In the genomic region with DNA sequence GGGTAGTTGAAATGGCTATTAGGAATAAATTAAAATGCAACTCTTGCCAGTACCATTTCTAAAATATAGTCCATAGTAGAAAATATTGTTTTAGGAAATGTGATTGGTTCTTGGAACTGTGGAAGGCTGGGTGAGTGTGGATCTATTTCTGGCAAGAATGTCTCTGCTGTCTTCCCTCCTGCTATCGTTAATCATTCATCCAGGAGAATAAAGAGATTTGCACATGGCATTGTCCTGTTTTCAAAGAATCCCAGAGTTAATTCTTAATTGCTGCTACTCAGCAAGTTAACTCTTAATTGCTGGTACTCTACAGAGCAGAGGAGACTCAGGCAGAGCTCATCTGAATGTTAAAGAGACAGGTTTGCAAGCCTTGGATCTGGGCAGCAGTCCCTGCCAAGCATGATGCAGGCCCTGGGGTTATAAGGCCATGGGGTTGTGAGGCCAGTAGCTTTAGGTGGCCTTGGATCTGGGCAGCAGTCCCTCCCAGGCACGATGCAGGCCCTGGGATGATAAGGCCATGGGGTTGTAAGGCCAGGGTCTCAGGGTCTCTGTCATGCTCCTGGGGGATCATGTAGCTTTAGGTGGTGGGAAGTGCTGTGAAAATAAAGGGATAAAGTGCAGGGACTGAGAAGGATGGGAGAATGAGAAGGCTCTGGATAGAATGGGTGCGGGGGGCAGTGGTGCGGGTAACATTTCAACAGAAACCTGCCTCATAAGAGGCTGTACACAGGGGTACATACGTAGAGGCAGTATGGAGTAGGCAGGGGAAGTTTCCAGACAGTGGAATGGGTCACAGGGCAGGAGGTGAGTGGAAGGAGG, we compare ENCODE assay signal across 16 cellular contexts.
A peak's percentile ranks its signal among the peaks of the same experiment; 100 is the strongest.
DNase-seq lines count a peak whose midpoint lies in the region; ATAC-seq and TF ChIP-seq lines count a peak whose summit lies in the region.
"Had no signal": no experiment of that assay in that cellular context is flagged by ENCODE, and none has a peak within 500 bp of the region (broad histone marks: within the 10 kb centered on the region; RNA-seq: fewer than 3 reads in every experiment).

No MANE protein-coding gene starts in this region.

- no peaks in the 10 kb centered on the region for H3K9me3 ChIP-seq in A673 (ENCODE audit: low read depth, low read length, poor library complexity, severe bottlenecking)
- H3K9me3 ChIP-seq in T-helper 17 cell (ENCODE audit: control insufficient read depth, low read length, poor library complexity, severe bottlenecking) = no peaks in the 10 kb centered on the region
- no peaks in the 10 kb centered on the region for H3K9me3 ChIP-seq in neural progenitor cell (ENCODE audit: low read depth)
- H3K9me3 ChIP-seq: pancreas had no signal

- H3K79me2 ChIP-seq in neural progenitor cell (ENCODE audit: low read depth) = no peaks in the 10 kb centered on the region

- no peak for DNase-seq in A673 (ENCODE audit: low spot score)
- DNase-seq in T-helper 17 cell = no peak
- DNase-seq in glutamatergic neuron = no peak
- DNase-seq in neural progenitor cell (ENCODE audit: low spot score) = no peak
- no peak for DNase-seq in NCI-H82 treated with DMSO at 0.1 percent for 48 hours (lab: John Stamatoyannopoulos, UW; ENCODE audit: unreplicated experiment)
- no peak for DNase-seq in Ammon's horn (ENCODE audit: low spot score)
- no peak for DNase-seq in RPMI8226
- no peak for DNase-seq in NCI-H1436 (lab: John Stamatoyannopoulos, UW)
- DNase-seq: activated CD4-positive, CD25-positive, alpha-beta regulatory T cell treated with anti-CD3 and anti-CD28 coated beads, Interleukin-2, amount 50 U/mL, for 72 hours; DMS79; hippocampal formation; MM.1S; NCI-H345; pancreas; T-helper 1 cell had no signal

- H3K27me3 ChIP-seq in A673 (replicated peaks; ENCODE audit: insufficient read depth, low read depth, low read length, poor library complexity) (no peaks in the 10 kb centered on the region), neural progenitor cell (no peaks in the 10 kb centered on the region)
- H3K27me3 ChIP-seq: pancreas had no signal

- POLR2A ChIA-PET in A673 (lab: Charles Lee; ENCODE audit: low non-redundant PET) = no interaction called here

- H3K36me3 ChIP-seq in A673 (ENCODE audit: insufficient read depth, low read length, poor library complexity, severe bottlenecking) (peaks cover 14% of the 10 kb centered on the region), neural progenitor cell (peaks cover 2% of the 10 kb centered on the region)

- H3K27ac Mint-ChIP-seq in T-helper 17 cell (peak overlapping the region; percentile 82), glutamatergic neuron (ENCODE audit: unreplicated experiment) (peak overlapping the region; percentile 3), neural progenitor cell (peak overlapping the region; percentile 5)
- H3K27ac Mint-ChIP-seq: B cell had no signal

- no peak overlapping the region for H3K4me3 Mint-ChIP-seq in T-helper 17 cell
- H3K4me3 Mint-ChIP-seq in glutamatergic neuron (ENCODE audit: unreplicated experiment) = no peak overlapping the region
- H3K4me3 Mint-ChIP-seq in neural progenitor cell = no peak overlapping the region
- H3K4me3 Mint-ChIP-seq: B cell had no signal

- H3K4me1 ChIP-seq in A673 (ENCODE audit: insufficient read depth, low read length, poor library complexity, severe bottlenecking) = peaks cover 29% of the 10 kb centered on the region
- H3K4me1 ChIP-seq in neural progenitor cell = peaks cover 4% of the 10 kb centered on the region
- H3K4me1 ChIP-seq: pancreas had no signal

- TF ChIP-seq CTCF in A673 (conservative IDR thresholded peaks at IDR 0.05; ENCODE audit: low read depth, low read length) (no peak), glutamatergic neuron (IDR thresholded peaks at IDR 0.05; ENCODE audit: partially characterized antibody, unreplicated experiment) (no peak), neural progenitor cell (IDR thresholded peaks at IDR 0.05) (no peak)

- no peaks in the 10 kb centered on the region for H3F3A ChIP-seq in neural progenitor cell (ENCODE audit: low read depth)

- BruUV-seq in A673 (replicated peaks; lab: Mats Ljungman, UMichigan) = no TSS peak

- intact Hi-C loops in A673 (cut with micrococcal nuclease; ENCODE audit: unreplicated experiment) = no loop called here

- H3K4me2 ChIP-seq in neural progenitor cell = no peak overlapping the region

- H3K4me3 ChIP-seq in A673 (ENCODE audit: low read depth, low read length, poor library complexity, severe bottlenecking) = no peak overlapping the region
- no peak overlapping the region for H3K4me3 ChIP-seq in neural progenitor cell
- H3K4me3 ChIP-seq: pancreas had no signal

- CTCF ChIA-PET in A673 (lab: Charles Lee) = no interaction called here

- H3K9ac ChIP-seq in neural progenitor cell = no peak overlapping the region

- no peaks in the 10 kb centered on the region for H4K20me1 ChIP-seq in neural progenitor cell (ENCODE audit: low read depth)

- no peak overlapping the region for H2AFZ ChIP-seq in neural progenitor cell (replicated peaks)

- H3K36me3 Mint-ChIP-seq in T-helper 17 cell (ENCODE audit: low read depth) (peaks cover 13% of the 10 kb centered on the region), glutamatergic neuron (ENCODE audit: unreplicated experiment) (no peaks in the 10 kb centered on the region), neural progenitor cell (peaks cover 6% of the 10 kb centered on the region)

- peaks cover 2% of the 10 kb centered on the region for H3K4me1 Mint-ChIP-seq in T-helper 17 cell
- no peaks in the 10 kb centered on the region for H3K4me1 Mint-ChIP-seq in glutamatergic neuron (ENCODE audit: low read depth, unreplicated experiment)
- peaks cover 19% of the 10 kb centered on the region for H3K4me1 Mint-ChIP-seq in neural progenitor cell
- H3K4me1 Mint-ChIP-seq: B cell had no signal

- no peak for ATAC-seq in T-helper 17 cell
- ATAC-seq: pancreas had no signal

- H3K9me3 Mint-ChIP-seq in glutamatergic neuron (ENCODE audit: unreplicated experiment) (peaks cover 4% of the 10 kb centered on the region), neural progenitor cell (no peaks in the 10 kb centered on the region)

- H3K27me3 Mint-ChIP-seq in T-helper 17 cell = no peaks in the 10 kb centered on the region
- H3K27me3 Mint-ChIP-seq in glutamatergic neuron (ENCODE audit: unreplicated experiment) = no peaks in the 10 kb centered on the region
- H3K27me3 Mint-ChIP-seq in neural progenitor cell (ENCODE audit: insufficient read depth, low read depth) = peaks cover 4% of the 10 kb centered on the region
- H3K27me3 Mint-ChIP-seq: B cell had no signal

- H3K27ac ChIP-seq in A673 (ENCODE audit: low read depth, low read length, poor library complexity, severe bottlenecking) (peak overlapping the region; percentile 27), neural progenitor cell (no peak overlapping the region)
- H3K27ac ChIP-seq: pancreas had no signal

Comparison
In these comparisons a context has a peak if more than half of its experiments do, and no peak if none do; other contexts are left out.
1. H3K27ac Mint-ChIP-seq: peak in every context shown above with its lines; median percentile 82 in T-helper 17 cell; 5 in neural progenitor cell; 3 in glutamatergic neuron.